In genomic region chr6:157323114-157323923, GRCh38 we compare ENCODE assay signal across 7 cellular contexts. TPM values are rescaled to one million over a fixed set of nuclear protein-coding genes. Genes with fewer than 3 reads are reported as not detected.
DNase-seq lines count a peak whose midpoint lies in the region; ATAC-seq lines count a peak whose summit lies in the region.

Gene TMEM242, minus strand, starts transcription at chr6:157323519. Its CDS starts 20 bp downstream, at chr6:157323499.

- intact Hi-C loops in T-helper 2 cell treated with Interferon-gamma antibody and Interleukin-4, amounts not matched to agents 100 ng/mL and 5 ng/mL, for 36 hours (cut with micrococcal nuclease): loop anchor here (1.0 to 10.0 kb wide), 7 partner anchors 44 to 659 kb away; partner anchors contain the start of gene SYNJ2

- peak; percentile 90 for ATAC-seq in GM18907 (IDR thresholded peaks at IDR 0.05; ENCODE audit: unreplicated experiment)
- peak; percentile 86 for ATAC-seq in HG03108 (IDR thresholded peaks at IDR 0.05; ENCODE audit: unreplicated experiment)

- DNase-seq in caudate nucleus (lab: John Stamatoyannopoulos, UW) (no peak), kidney tubule cell (ENCODE audit: low spot score) (peak; percentile 94), NCI-H1417 treated with DMSO at 0.1 percent for 48 hours (lab: John Stamatoyannopoulos, UW) (no peak)
- DNase-seq in stimulated activated CD4-positive, alpha-beta T cell treated with anti-CD3 and anti-CD28 coated beads, Interleukin-1b, Interleukin-23, amount 100 ng/mL, for 4 hours (ENCODE audit: low read depth in 2 of 2): peak; percentile 85 to 86

- H3K27ac ChIP-seq in caudate nucleus (ENCODE audit: low read depth, low read length): peak within 1 kb of the TSS; percentile 92

RNA-seq across cellular contexts. Expression of gene TMEM242, which starts in this region (rescaled TPM):
- 10.5 and 10.6 TPM in 2 replicates for total RNA-seq in T-helper 2 cell treated with Interferon-gamma antibody and Interleukin-4, amounts not matched to agents 100 ng/mL and 5 ng/mL, for 36 hours

Comparison
In these comparisons a context has a peak if more than half of its experiments do, and no peak if none do; other contexts are left out.
1. DNase-seq: peak in kidney tubule cell (single experiment) and stimulated activated CD4-positive, alpha-beta T cell treated with anti-CD3 and anti-CD28 coated beads, Interleukin-1b, Interleukin-23, amount 100 ng/mL, for 4 hours (2 of 2); none in caudate nucleus (0 of 61) and NCI-H1417 treated with DMSO at 0.1 percent for 48 hours (single experiment).